Comparison of ENCODE assay signal across 8 cellular contexts in the genomic region with DNA sequence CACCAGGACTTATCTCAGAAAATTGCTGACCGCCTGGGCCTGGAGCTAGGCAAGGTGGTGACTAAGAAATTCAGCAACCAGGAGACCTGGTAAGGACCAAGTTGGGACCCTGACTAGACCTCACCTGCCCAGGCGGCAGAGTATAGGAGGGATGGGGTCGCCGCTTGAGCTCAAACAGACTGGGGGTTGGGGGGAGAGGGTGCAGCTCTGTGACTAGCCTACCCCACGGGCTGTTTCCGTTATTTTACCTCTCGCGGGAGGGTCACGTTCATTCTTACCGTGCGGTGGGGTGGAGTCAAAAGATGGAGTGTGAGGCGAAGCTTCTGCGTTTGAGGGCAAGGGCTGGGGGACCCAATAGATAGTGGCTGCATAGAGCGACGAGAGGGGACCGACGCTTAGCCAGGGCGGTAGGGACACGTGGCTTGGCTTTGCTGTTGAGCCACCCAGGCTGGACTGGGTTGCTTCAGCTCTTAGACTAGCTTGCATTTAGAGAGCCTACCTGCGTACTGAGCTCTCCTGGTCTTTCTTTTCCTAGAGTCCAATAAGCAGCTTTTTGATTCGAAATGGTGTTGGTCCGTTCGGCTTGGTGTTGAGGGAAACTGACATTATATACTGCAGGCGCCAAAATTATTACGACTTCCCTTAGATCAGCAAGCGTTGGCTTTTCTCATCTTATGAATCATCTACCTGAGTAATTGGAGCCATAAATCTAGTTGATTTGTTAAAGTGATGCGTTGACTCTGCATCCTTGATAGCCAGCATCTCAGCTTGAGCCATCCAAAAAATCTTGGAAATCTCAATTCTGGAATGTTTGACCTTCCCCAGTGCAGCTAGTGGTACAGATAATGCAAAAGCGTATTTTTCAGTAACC. TPM values are rescaled to one million over a fixed set of nuclear protein-coding genes. Genes with fewer than 3 reads are reported as not detected.
DNase-seq lines count a peak whose midpoint lies in the region; ATAC-seq and TF ChIP-seq lines count a peak whose summit lies in the region.

No MANE protein-coding gene starts in this region.

- H3K9ac ChIP-seq in rectal smooth muscle tissue (ENCODE audit: low read length), result peak overlapping the region; percentile 62

- POLR2A ChIA-PET in Caco-2 (lab: Charles Lee), result interaction anchor here (0.7 kb wide), 2 partner anchors 9 to 98 kb away, joined by 3 to 6 read pairs; no protein-coding TSS in a partner anchor
- POLR2A ChIA-PET in activated naive CD8-positive, alpha-beta T cell treated with anti-CD3 and anti-CD28 coated beads, Interleukin-2, amount 10 ng/mL, durations not matched to agents 7 days and 5 days (lab: Charles Lee), result interaction anchor here (0.7 to 1.6 kb wide), 12 partner anchors 11 to 630 kb away, joined by 3 to 14 read pairs (median 4); a partner anchor contains a TSS

- CTCF ChIA-PET in Caco-2 (lab: Charles Lee), result interaction anchor here (1.0 to 1.3 kb wide), 5 partner anchors 26 to 629 kb away, joined by 3 to 5 read pairs (median 4); a partner anchor contains a TSS

- H3K36me3 Mint-ChIP-seq in Caco-2 (ENCODE audit: insufficient read depth, unreplicated experiment), result no peaks in the 10 kb centered on the region
- H3K36me3 Mint-ChIP-seq in activated naive CD8-positive, alpha-beta T cell treated with anti-CD3 and anti-CD28 coated beads, Interleukin-2, amount 10 ng/mL, durations not matched to agents 7 days and 5 days, result no peaks in the 10 kb centered on the region

- H3K4me3 ChIP-seq in Caco-2 (ENCODE audit: low read depth, low read length) (peak overlapping the region; percentile 59), right cardiac atrium (ENCODE audit: low read length) (peak overlapping the region; percentile 70), rectal smooth muscle tissue (ENCODE audit: low read length) (peak overlapping the region; percentile 63)

- H3K4me1 ChIP-seq in Caco-2 (no peaks in the 10 kb centered on the region), right cardiac atrium (ENCODE audit: control insufficient read depth, insufficient read depth, low read length) (no peaks in the 10 kb centered on the region), rectal smooth muscle tissue (ENCODE audit: control insufficient read depth, insufficient read depth, low read length) (no peaks in the 10 kb centered on the region)

- DNase-seq in Caco-2 (peak; percentile 16 to 34), HPDE6-E6E7 (ENCODE audit: extremely low spot score) (peak; percentile 10), SHP77 (lab: John Stamatoyannopoulos, UW) (peak; percentile 8 to 51), right cardiac atrium (peak in 2 of 3 donors; percentile 54), NCI-H446 treated with DMSO at 0.1 percent for 48 hours (lab: John Stamatoyannopoulos, UW) (no peak)
- DNase-seq in activated naive CD8-positive, alpha-beta T cell treated with anti-CD3 and anti-CD28 coated beads, Interleukin-2, amount 10 ng/mL, durations not matched to agents 7 days and 5 days, result peak; percentile 55

- no peak for TF ChIP-seq CTCF in Caco-2 (IDR thresholded peaks at IDR 0.05; ENCODE audit: insufficient read depth in 1 of 2, low read depth in 1 of 2, low read length in 1 of 2, severe bottlenecking in 1 of 2, unreplicated experiment in 1 of 2)

- peak; percentile 26 for ATAC-seq in GM19463 (IDR thresholded peaks at IDR 0.05; ENCODE audit: unreplicated experiment)
- ATAC-seq in activated naive CD8-positive, alpha-beta T cell treated with anti-CD3 and anti-CD28 coated beads, Interleukin-2, amount 10 ng/mL, durations not matched to agents 7 days and 5 days (ENCODE audit: low read depth), result peak; percentile 56
- ATAC-seq in right cardiac atrium, result peak; percentile 61 to 66

- H3K27ac Mint-ChIP-seq in Caco-2 (ENCODE audit: unreplicated experiment), result peak overlapping the region; percentile 72
- H3K27ac Mint-ChIP-seq in activated naive CD8-positive, alpha-beta T cell treated with anti-CD3 and anti-CD28 coated beads, Interleukin-2, amount 10 ng/mL, durations not matched to agents 7 days and 5 days, result peak overlapping the region; percentile 90

- H3K36me3 ChIP-seq in Caco-2 (ENCODE audit: control insufficient read depth, insufficient read depth, low read length) (no peaks in the 10 kb centered on the region), rectal smooth muscle tissue (ENCODE audit: control insufficient read depth, insufficient read depth, low read length) (no peaks in the 10 kb centered on the region)

- no peaks in the 10 kb centered on the region for H3K27me3 ChIP-seq in Caco-2 (replicated peaks; ENCODE audit: control insufficient read depth, insufficient read depth, low read length)
- H3K27me3 ChIP-seq in right cardiac atrium (ENCODE audit: control insufficient read depth, insufficient read depth), result no peaks in the 10 kb centered on the region
- peaks cover 3% of the 10 kb centered on the region for H3K27me3 ChIP-seq in rectal smooth muscle tissue (ENCODE audit: control insufficient read depth, insufficient read depth, low read length)

- H3K27me3 Mint-ChIP-seq in Caco-2 (ENCODE audit: insufficient read depth, unreplicated experiment), result peaks cover 3% of the 10 kb centered on the region
- H3K27me3 Mint-ChIP-seq in activated naive CD8-positive, alpha-beta T cell treated with anti-CD3 and anti-CD28 coated beads, Interleukin-2, amount 10 ng/mL, durations not matched to agents 7 days and 5 days, result no peaks in the 10 kb centered on the region

- H3K9me3 Mint-ChIP-seq in Caco-2 (ENCODE audit: unreplicated experiment), result no peaks in the 10 kb centered on the region
- H3K9me3 Mint-ChIP-seq in activated naive CD8-positive, alpha-beta T cell treated with anti-CD3 and anti-CD28 coated beads, Interleukin-2, amount 10 ng/mL, durations not matched to agents 7 days and 5 days, result no peaks in the 10 kb centered on the region

- H3K27ac ChIP-seq in right cardiac atrium (ENCODE audit: low read length) (peak overlapping the region; percentile 75), rectal smooth muscle tissue (ENCODE audit: low read depth, low read length) (peak overlapping the region; percentile 81)

- 1% methylated on average over 28 of the region's 28 CpGs for WGBS in right cardiac atrium

- peaks cover 8% of the 10 kb centered on the region for H3K4me1 Mint-ChIP-seq in Caco-2 (ENCODE audit: low read depth, unreplicated experiment)
- peaks cover 17% of the 10 kb centered on the region for H3K4me1 Mint-ChIP-seq in activated naive CD8-positive, alpha-beta T cell treated with anti-CD3 and anti-CD28 coated beads, Interleukin-2, amount 10 ng/mL, durations not matched to agents 7 days and 5 days

- TSS peak; percentile 36 for BruUV-seq in Caco-2 (replicated peaks; lab: Mats Ljungman, UMichigan)

- intact Hi-C loops in Caco-2 (cut with micrococcal nuclease; ENCODE audit: unreplicated experiment), result loop anchor here (1.0 kb wide), 1 partner anchor 91 kb away; no protein-coding TSS in a partner anchor
- intact Hi-C loops in right cardiac atrium (cut with DNase I), result no loop called here

- peak overlapping the region; percentile 79 for H3K4me3 Mint-ChIP-seq in Caco-2 (ENCODE audit: unreplicated experiment)
- H3K4me3 Mint-ChIP-seq in activated naive CD8-positive, alpha-beta T cell treated with anti-CD3 and anti-CD28 coated beads, Interleukin-2, amount 10 ng/mL, durations not matched to agents 7 days and 5 days, result peak overlapping the region; percentile 91

- H3K9me3 ChIP-seq in Caco-2, result no peaks in the 10 kb centered on the region
- no peaks in the 10 kb centered on the region for H3K9me3 ChIP-seq in right cardiac atrium (ENCODE audit: control insufficient read depth, low read length)

RNA-seq across cellular contexts. Expression of a gene that starts 0.6 kb away (rescaled TPM):
- total RNA-seq in Caco-2 (2022), result 30.0 and 34.3 TPM in 2 replicates
- 10 to 100 TPM; 62.0 to 69.2 TPM for total RNA-seq in activated naive CD8-positive, alpha-beta T cell treated with anti-CD3 and anti-CD28 coated beads, Interleukin-2, amount 10 ng/mL, durations not matched to agents 7 days and 5 days
- 10 to 100 TPM; 20.4 to 26.3 (median 24.8) TPM for total RNA-seq in right cardiac atrium
- 13.9 TPM for polyA plus RNA-seq in right cardiac atrium
